17 cellular contexts compared by ENCODE assay signal in the genomic region with DNA sequence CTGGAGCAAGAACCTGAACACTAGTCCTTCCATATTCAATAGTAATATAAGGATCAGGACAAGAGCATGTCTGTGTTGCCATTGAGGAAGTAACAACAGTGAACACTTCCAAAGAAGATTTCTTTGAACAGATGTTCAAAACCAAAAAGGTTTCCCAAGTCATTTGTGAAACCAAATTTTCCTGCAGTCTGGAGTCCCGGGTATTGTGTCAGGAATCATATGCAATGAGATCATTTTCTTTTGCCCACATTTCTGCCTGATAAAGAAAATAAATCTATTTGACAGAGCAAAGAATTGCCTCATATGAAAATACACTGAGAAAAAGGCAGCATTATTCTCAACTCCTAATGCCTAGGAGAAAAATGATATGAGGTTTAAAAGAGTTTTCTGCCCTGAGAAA.
DNase-seq lines count a peak whose midpoint lies in the region; ATAC-seq, FAIRE-seq and TF ChIP-seq lines count a peak whose summit lies in the region.
"Had no signal": no experiment of that assay in that cellular context is flagged by ENCODE, and none has a peak within 500 bp of the region (broad histone marks: within the 10 kb centered on the region; RNA-seq: fewer than 3 reads in every experiment).

No MANE protein-coding gene starts in this region.

- H3K4me1 ChIP-seq in astrocyte (ENCODE audit: insufficient read depth, low read length) = peaks cover 15% of the 10 kb centered on the region
- H3K4me1 ChIP-seq: prostate gland had no signal

- peaks cover 17% of the 10 kb centered on the region for H3K9me3 Mint-ChIP-seq in activated naive CD8-positive, alpha-beta T cell treated with anti-CD3 and anti-CD28 coated beads, Interleukin-2, amount 10 ng/mL, durations not matched to agents 7 days and 5 days
- peaks cover 9% of the 10 kb centered on the region for H3K9me3 Mint-ChIP-seq in activated naive CD8-positive, alpha-beta T cell treated with anti-CD3 and anti-CD28 coated beads, Interleukin-2, amount 50 U/mL, for 24 hours
- H3K9me3 Mint-ChIP-seq in astrocyte (ENCODE audit: unreplicated experiment) = peaks cover 13% of the 10 kb centered on the region

- H3K4me2 ChIP-seq in astrocyte (ENCODE audit: low read length) = no peak overlapping the region
- H3K4me2 ChIP-seq: KMS-11 had no signal

- no peaks in the 10 kb centered on the region for H3K27me3 Mint-ChIP-seq in activated naive CD8-positive, alpha-beta T cell treated with anti-CD3 and anti-CD28 coated beads, Interleukin-2, amount 10 ng/mL, durations not matched to agents 7 days and 5 days
- no peaks in the 10 kb centered on the region for H3K27me3 Mint-ChIP-seq in activated naive CD8-positive, alpha-beta T cell treated with anti-CD3 and anti-CD28 coated beads, Interleukin-2, amount 50 U/mL, for 24 hours
- H3K27me3 Mint-ChIP-seq in astrocyte (ENCODE audit: low read depth, unreplicated experiment) = no peaks in the 10 kb centered on the region
- H3K27me3 Mint-ChIP-seq: stimulated activated naive CD8-positive, alpha-beta T cell treated with anti-CD3 and anti-CD28 coated beads, Interleukin-15, Interleukin-2, amounts not matched to agents 100 ng/mL and 50 ng/mL, for 24 hours had no signal

- peak overlapping the region; percentile 43 for H3K4me3 Mint-ChIP-seq in activated naive CD8-positive, alpha-beta T cell treated with anti-CD3 and anti-CD28 coated beads, Interleukin-2, amount 10 ng/mL, durations not matched to agents 7 days and 5 days
- H3K4me3 Mint-ChIP-seq in activated naive CD8-positive, alpha-beta T cell treated with anti-CD3 and anti-CD28 coated beads, Interleukin-2, amount 50 U/mL, for 24 hours = no peak overlapping the region
- H3K4me3 Mint-ChIP-seq in astrocyte (ENCODE audit: unreplicated experiment) = no peak overlapping the region
- H3K4me3 Mint-ChIP-seq: stimulated activated naive CD8-positive, alpha-beta T cell treated with anti-CD3 and anti-CD28 coated beads, Interleukin-15, Interleukin-2, amounts not matched to agents 100 ng/mL and 50 ng/mL, for 24 hours had no signal

- TF ChIP-seq CTCF in astrocyte (IDR thresholded peaks at IDR 0.05; ENCODE audit: insufficient read depth, low read depth, low read length) (no peak), WERI-Rb-1 (IDR thresholded peaks at IDR 0.05; ENCODE audit: low read depth, low read length) (no peak)

- no peak for FAIRE-seq in astrocyte (lab: Jason Lieb, UNC)
- FAIRE-seq: frontal cortex had no signal

- no peak for DNase-seq in activated naive CD8-positive, alpha-beta T cell treated with anti-CD3 and anti-CD28 coated beads, Interleukin-2, amount 10 ng/mL, durations not matched to agents 7 days and 5 days
- DNase-seq in activated naive CD8-positive, alpha-beta T cell treated with anti-CD3 and anti-CD28 coated beads, Interleukin-2, amount 50 U/mL, for 24 hours = no peak
- peak; percentile 79 for DNase-seq in astrocyte (ENCODE audit: low read depth)
- peak; percentile 31 for DNase-seq in iris pigment epithelial cell (ENCODE audit: low read depth)
- DNase-seq in activated gamma-delta T cell treated with Interleukin-2 at 50 U/mL for 16 hours = no peak
- no peak for DNase-seq in stimulated activated CD8-positive, alpha-beta memory T cell treated with anti-CD3 and anti-CD28 coated beads, Interleukin-4, amount 100 ng/mL, for 48 hours
- no peak for DNase-seq in WERI-Rb-1
- DNase-seq in NCI-H2081 (lab: John Stamatoyannopoulos, UW) = no peak
- DNase-seq: activated CD4-positive, CD25-positive, alpha-beta regulatory T cell; effector memory CD4-positive, alpha-beta T cell; H7; NCI-H1105 treated with DMSO at 0.1 percent for 48 hours had no signal

- no peak overlapping the region for H3K9ac ChIP-seq in astrocyte (ENCODE audit: low read length)
- H3K9ac ChIP-seq: KMS-11 had no signal

- H3K4me1 Mint-ChIP-seq in activated naive CD8-positive, alpha-beta T cell treated with anti-CD3 and anti-CD28 coated beads, Interleukin-2, amount 10 ng/mL, durations not matched to agents 7 days and 5 days = peaks cover 42% of the 10 kb centered on the region
- H3K4me1 Mint-ChIP-seq in activated naive CD8-positive, alpha-beta T cell treated with anti-CD3 and anti-CD28 coated beads, Interleukin-2, amount 50 U/mL, for 24 hours = peaks cover 44% of the 10 kb centered on the region
- peaks cover 9% of the 10 kb centered on the region for H3K4me1 Mint-ChIP-seq in astrocyte (ENCODE audit: low read depth, unreplicated experiment)

- H3K79me2 ChIP-seq in astrocyte (ENCODE audit: insufficient read depth, low read length) = no peaks in the 10 kb centered on the region

- POLR2A ChIA-PET in activated naive CD8-positive, alpha-beta T cell treated with anti-CD3 and anti-CD28 coated beads, Interleukin-2, amount 10 ng/mL, durations not matched to agents 7 days and 5 days (lab: Charles Lee) = no interaction called here

- peaks cover 22% of the 10 kb centered on the region for H3K36me3 Mint-ChIP-seq in activated naive CD8-positive, alpha-beta T cell treated with anti-CD3 and anti-CD28 coated beads, Interleukin-2, amount 10 ng/mL, durations not matched to agents 7 days and 5 days
- no peaks in the 10 kb centered on the region for H3K36me3 Mint-ChIP-seq in activated naive CD8-positive, alpha-beta T cell treated with anti-CD3 and anti-CD28 coated beads, Interleukin-2, amount 50 U/mL, for 24 hours (ENCODE audit: low read depth)
- H3K36me3 Mint-ChIP-seq in astrocyte (ENCODE audit: low read depth, unreplicated experiment) = peaks cover 2% of the 10 kb centered on the region

- ATAC-seq in activated naive CD8-positive, alpha-beta T cell treated with anti-CD3 and anti-CD28 coated beads, Interleukin-2, amount 10 ng/mL, durations not matched to agents 7 days and 5 days (ENCODE audit: low read depth) = no peak
- ATAC-seq in activated naive CD8-positive, alpha-beta T cell treated with anti-CD3 and anti-CD28 coated beads, Interleukin-2, amount 50 U/mL, for 24 hours = no peak

- no peak overlapping the region for H3K27ac ChIP-seq in astrocyte (ENCODE audit: low read depth, low read length)
- no peak overlapping the region for H3K27ac ChIP-seq in WERI-Rb-1
- H3K27ac ChIP-seq: KMS-11, prostate gland, vagina had no signal

- no peaks in the 10 kb centered on the region for H3K27me3 ChIP-seq in astrocyte (ENCODE audit: insufficient read depth, low read length)
- no peaks in the 10 kb centered on the region for H3K27me3 ChIP-seq in WERI-Rb-1 (ENCODE audit: insufficient read depth, low read depth, severe bottlenecking)
- H3K27me3 ChIP-seq: vagina had no signal

- no peak overlapping the region for H3K4me3 ChIP-seq in astrocyte (ENCODE audit: insufficient read depth, low read depth, low read length)
- no peak overlapping the region for H3K4me3 ChIP-seq in WERI-Rb-1 (ENCODE audit: low read depth, low read length)
- H3K4me3 ChIP-seq: prostate gland, vagina had no signal

- no peak overlapping the region for H3K27ac Mint-ChIP-seq in activated naive CD8-positive, alpha-beta T cell treated with anti-CD3 and anti-CD28 coated beads, Interleukin-2, amount 10 ng/mL, durations not matched to agents 7 days and 5 days
- H3K27ac Mint-ChIP-seq in activated naive CD8-positive, alpha-beta T cell treated with anti-CD3 and anti-CD28 coated beads, Interleukin-2, amount 50 U/mL, for 24 hours = no peak overlapping the region
- H3K27ac Mint-ChIP-seq in astrocyte (ENCODE audit: unreplicated experiment) = no peak overlapping the region
- H3K27ac Mint-ChIP-seq: stimulated activated naive CD8-positive, alpha-beta T cell treated with anti-CD3 and anti-CD28 coated beads, Interleukin-15, Interleukin-2, amounts not matched to agents 100 ng/mL and 50 ng/mL, for 24 hours had no signal

- no peaks in the 10 kb centered on the region for H3K36me3 ChIP-seq in astrocyte (ENCODE audit: insufficient read depth, low read length)
- H3K36me3 ChIP-seq in WERI-Rb-1 = no peaks in the 10 kb centered on the region
- H3K36me3 ChIP-seq: prostate gland, vagina had no signal

- H3K9me3 ChIP-seq in astrocyte (ENCODE audit: insufficient read depth, low read depth, low read length) = no peaks in the 10 kb centered on the region
- peaks cover 5% of the 10 kb centered on the region for H3K9me3 ChIP-seq in WERI-Rb-1 (ENCODE audit: severe bottlenecking)
- H3K9me3 ChIP-seq: prostate gland, vagina had no signal

- no peaks in the 10 kb centered on the region for H4K20me1 ChIP-seq in astrocyte (ENCODE audit: insufficient read depth, low read length)

- H2AFZ ChIP-seq in astrocyte (ENCODE audit: low read depth, low read length) = no peak overlapping the region

Comparison
In these comparisons a context has a peak if more than half of its experiments do, and no peak if none do; other contexts are left out.
1. DNase-seq: peak in astrocyte (single experiment) and iris pigment epithelial cell (single experiment); none in activated naive CD8-positive, alpha-beta T cell treated with anti-CD3 and anti-CD28 coated beads, Interleukin-2, amount 10 ng/mL, durations not matched to agents 7 days and 5 days (single experiment), activated naive CD8-positive, alpha-beta T cell treated with anti-CD3 and anti-CD28 coated beads, Interleukin-2, amount 50 U/mL, for 24 hours (single experiment), activated gamma-delta T cell treated with Interleukin-2 at 50 U/mL for 16 hours (single experiment), stimulated activated CD8-positive, alpha-beta memory T cell treated with anti-CD3 and anti-CD28 coated beads, Interleukin-4, amount 100 ng/mL, for 48 hours (single experiment), WERI-Rb-1 (single experiment) and NCI-H2081 (0 of 2).